ENCODE assay signal across 13 cellular contexts in genomic region chr1:101379939-101380338, GRCh38.
A peak's percentile ranks its signal among the peaks of the same experiment; 100 is the strongest.
DNase-seq lines count a peak whose midpoint lies in the region; ATAC-seq and TF ChIP-seq lines count a peak whose summit lies in the region.
"Had no signal": no experiment of that assay in that cellular context is flagged by ENCODE, and none has a peak within 500 bp of the region (broad histone marks: within the 10 kb centered on the region; RNA-seq: fewer than 3 reads in every experiment).

No MANE protein-coding gene starts in this region.

- H3K4me1 ChIP-seq in Karpas-422 (ENCODE audit: low read length) (peaks cover 43% of the 10 kb centered on the region), mammary epithelial cell (ENCODE audit: insufficient read depth, low read length) (no peaks in the 10 kb centered on the region), tibial nerve (peaks cover 0 to 10% (median 0%) of the 10 kb centered on the region in 4 donors)

- in situ Hi-C loops in mammary epithelial cell (cut with MboI; ENCODE audit: low sequenced_read_pairs in 2 of 2): no loop called here

- peaks cover 4% of the 10 kb centered on the region; the same call in 1 of the 2 replicates for H3K36me3 ChIP-seq in Karpas-422 (ENCODE audit: insufficient read depth, low read length)
- no peaks in the 10 kb centered on the region for H3K36me3 ChIP-seq in mammary epithelial cell (ENCODE audit: insufficient read depth, low read length)
- no peaks in the 10 kb centered on the region for H3K36me3 ChIP-seq in tibial nerve
- H3K36me3 ChIP-seq: neutrophil had no signal

- H3K79me2 ChIP-seq in Karpas-422 (ENCODE audit: low read length) (no peaks in the 10 kb centered on the region), mammary epithelial cell (ENCODE audit: insufficient read depth, low read length) (no peaks in the 10 kb centered on the region)

- no peak overlapping the region for H3K27ac Mint-ChIP-seq in HFFc6
- H3K27ac Mint-ChIP-seq: activated T-cell treated with anti-CD3 and anti-CD28 coated beads, Interleukin-2, amount 50 U/mL, for 24 hours; CD14-positive monocyte had no signal

- no peaks in the 10 kb centered on the region for H3K27me3 ChIP-seq in Karpas-422 (ENCODE audit: low read length)
- no peaks in the 10 kb centered on the region for H3K27me3 ChIP-seq in mammary epithelial cell (ENCODE audit: insufficient read depth, low read length)
- H3K27me3 ChIP-seq in tibial nerve: no peaks in the 10 kb centered on the region
- H3K27me3 ChIP-seq: neutrophil had no signal

- H3K4me1 Mint-ChIP-seq in HFFc6 (ENCODE audit: low read depth): no peaks in the 10 kb centered on the region
- H3K4me1 Mint-ChIP-seq: CD14-positive monocyte had no signal

- no peaks in the 10 kb centered on the region for H3K9me3 Mint-ChIP-seq in HFFc6
- H3K9me3 Mint-ChIP-seq: activated T-cell treated with anti-CD3 and anti-CD28 coated beads, Interleukin-2, amount 50 U/mL, for 24 hours had no signal

- dilution Hi-C loops in mammary epithelial cell (cut with HindIII; ENCODE audit: low sequenced_read_pairs): no loop called here

- peak overlapping the region; percentile 1; the same call in 1 of the 2 replicates for H3K9ac ChIP-seq in Karpas-422 (ENCODE audit: low read length)
- no peak overlapping the region for H3K9ac ChIP-seq in mammary epithelial cell (ENCODE audit: insufficient read depth, low read length)

- H3K4me3 Mint-ChIP-seq in HFFc6: no peak overlapping the region
- H3K4me3 Mint-ChIP-seq: activated T-cell treated with anti-CD3 and anti-CD28 coated beads, Interleukin-2, amount 50 U/mL, for 24 hours; CD14-positive monocyte had no signal

- H3K4me3 ChIP-seq in GM12864 (ENCODE audit: low read depth, low read length) (no peak overlapping the region), Karpas-422 (ENCODE audit: low read length) (peak overlapping the region; percentile 13; the same call in 1 of the 2 replicates), mammary epithelial cell (replicated peaks in 1 of 3; ENCODE audit: insufficient read depth in 1 of 3, low read depth in 2 of 3, low read length in 3 of 3) (no peak overlapping the region), tibial nerve (no peak overlapping the region)
- H3K4me3 ChIP-seq: SK-N-MC had no signal

- no peaks in the 10 kb centered on the region for H4K20me1 ChIP-seq in Karpas-422 (ENCODE audit: insufficient read depth, low read depth, low read length)
- H4K20me1 ChIP-seq in mammary epithelial cell (ENCODE audit: insufficient read depth, low read length): no peaks in the 10 kb centered on the region

- no TSS peak for BruUV-seq in mammary epithelial cell (replicated peaks; lab: Mats Ljungman, UMichigan)

- H2AFZ ChIP-seq in Karpas-422 (ENCODE audit: low read length): peak overlapping the region; percentile 64
- no peak overlapping the region for H2AFZ ChIP-seq in mammary epithelial cell (ENCODE audit: low read depth, low read length)

- CTCF ChIA-PET in mammary epithelial cell (lab: Charles Lee; ENCODE audit: low non-redundant PET): no interaction called here

- no peak for TF ChIP-seq POLR2A in tibial nerve (IDR thresholded peaks at IDR 0.05)

- intact Hi-C loops in mammary epithelial cell (cut with micrococcal nuclease): no loop called here

- no peak for TF ChIP-seq EP300 in tibial nerve (IDR thresholded peaks at IDR 0.05)

- WGBS in mammary epithelial cell (ENCODE audit: low coverage, missing lambda C conversion rate): 40% methylated on average over 2 of the region's 2 CpGs
- 81 to 84% methylated on average over 2 of the region's 2 CpGs for WGBS in tibial nerve, 2 donors

- H3K4me2 ChIP-seq in Karpas-422 (ENCODE audit: low read depth, low read length, poor library complexity, severe bottlenecking): peak overlapping the region; percentile 24
- no peak overlapping the region for H3K4me2 ChIP-seq in mammary epithelial cell (ENCODE audit: insufficient read depth, low read depth, low read length)

- DNase-seq in GM12864 (ENCODE audit: low read depth): peak; percentile 82
- peak; percentile 67 for DNase-seq in Karpas-422
- DNase-seq in mammary epithelial cell: no peak
- no peak for DNase-seq in HFFc6
- DNase-seq in tibial nerve (ENCODE audit: low spot score in 2 of 2): no peak
- DNase-seq in NCI-H82 treated with DMSO at 0.1 percent for 48 hours (lab: John Stamatoyannopoulos, UW; ENCODE audit: unreplicated experiment): no peak
- DNase-seq: activated T-cell treated with anti-CD3 and anti-CD28 coated beads, Interleukin-2, amount 50 U/mL, for 24 hours; NCI-H1694 treated with DMSO at 0.1 percent for 48 hours had no signal

- TF ChIP-seq CTCF in GM12864 (IDR thresholded peaks at IDR 0.05; ENCODE audit: low read depth, low read length, missing control alignments) (no peak), mammary epithelial cell (conservative IDR thresholded peaks at IDR 0.05 in 1 of 2, IDR thresholded peaks at IDR 0.05 in 1 of 2; ENCODE audit: extremely low read depth in 1 of 2, insufficient read depth in 1 of 2, low read depth in 1 of 2, low read length in 2 of 2) (no peak), HFFc6 (IDR thresholded peaks at IDR 0.05) (no peak), tibial nerve (IDR thresholded peaks at IDR 0.05) (no peak)

- ATAC-seq in GM19328 (IDR thresholded peaks at IDR 0.05; ENCODE audit: unreplicated experiment) (peak; percentile 91), HG02852 (IDR thresholded peaks at IDR 0.05; ENCODE audit: unreplicated experiment) (peak; percentile 99)

- no peaks in the 10 kb centered on the region for H3K9me2 ChIP-seq in Karpas-422 (replicated peaks; ENCODE audit: insufficient read depth, low read length)

- peak overlapping the region; percentile 63 for H3K27ac ChIP-seq in Karpas-422 (ENCODE audit: low read length)
- H3K27ac ChIP-seq in mammary epithelial cell (ENCODE audit: insufficient read depth, low read depth, low read length): no peak overlapping the region
- no peak overlapping the region for H3K27ac ChIP-seq in tibial nerve
- H3K27ac ChIP-seq: neutrophil, SK-N-MC had no signal

- no peaks in the 10 kb centered on the region; the same call in 1 of the 2 replicates for H3K9me3 ChIP-seq in Karpas-422 (ENCODE audit: low read length)
- H3K9me3 ChIP-seq in mammary epithelial cell (replicated peaks; ENCODE audit: insufficient read depth, low read length): no peaks in the 10 kb centered on the region
- no peaks in the 10 kb centered on the region for H3K9me3 ChIP-seq in tibial nerve
- H3K9me3 ChIP-seq: neutrophil had no signal

- H3K36me3 Mint-ChIP-seq in HFFc6 (ENCODE audit: low read depth): no peaks in the 10 kb centered on the region
- H3K36me3 Mint-ChIP-seq: CD14-positive monocyte had no signal

- H3K27me3 Mint-ChIP-seq in HFFc6 (ENCODE audit: insufficient read depth): peaks cover 17% of the 10 kb centered on the region
- H3K27me3 Mint-ChIP-seq: activated T-cell treated with anti-CD3 and anti-CD28 coated beads, Interleukin-2, amount 50 U/mL, for 24 hours had no signal

Comparison
In these comparisons a context has a peak if more than half of its experiments do, and no peak if none do; other contexts are left out.
1. DNase-seq: peak in GM12864 (single experiment) and Karpas-422 (single experiment); none in mammary epithelial cell (single experiment), HFFc6 (single experiment), tibial nerve (0 of 2) and NCI-H82 treated with DMSO at 0.1 percent for 48 hours (single experiment).